34 cellular contexts compared by ENCODE assay signal in genomic region chr7:127895814-127896280, GRCh38.
DNase-seq lines count a peak whose midpoint lies in the region; ATAC-seq, FAIRE-seq and TF ChIP-seq lines count a peak whose summit lies in the region.
"Had no signal": no experiment of that assay in that cellular context is flagged by ENCODE, and none has a peak within 500 bp of the region (broad histone marks: within the 10 kb centered on the region; RNA-seq: fewer than 3 reads in every experiment).

No MANE protein-coding gene starts in this region.

- H4K8ac ChIP-seq in H9 (replicated peaks; ENCODE audit: insufficient read length, low read depth, low read length), result no peak overlapping the region

- H3K9me3 ChIP-seq in astrocyte (ENCODE audit: insufficient read depth, low read depth, low read length) (no peaks in the 10 kb centered on the region), left ventricle myocardium inferior (replicated peaks) (no peaks in the 10 kb centered on the region), H9 (ENCODE audit: control insufficient read depth, low read depth, low read length) (no peaks in the 10 kb centered on the region)
- H3K9me3 ChIP-seq: A549, pancreas, SJCRH30, thyroid gland, vagina had no signal

- H3K79me2 ChIP-seq in astrocyte (ENCODE audit: insufficient read depth, low read length) (peaks cover 51% of the 10 kb centered on the region), H9 (ENCODE audit: insufficient read depth, low read length) (peaks cover 1% of the 10 kb centered on the region; the same call in 1 of the 2 replicates)

- no peak overlapping the region for H3K4me3 ChIP-seq in astrocyte (ENCODE audit: insufficient read depth, low read depth, low read length)
- H3K4me3 ChIP-seq in left ventricle myocardium inferior, result no peak overlapping the region
- H3K4me3 ChIP-seq: A549, pancreas, SJCRH30, thyroid gland, vagina had no signal

- no peak overlapping the region for H3T11ph ChIP-seq in H9 (ENCODE audit: low read length)

- no peak overlapping the region for H4K91ac ChIP-seq in H9 (ENCODE audit: insufficient read length, low read depth, low read length)

- H2BK20ac ChIP-seq in H9 (ENCODE audit: low read depth, low read length, poor library complexity, severe bottlenecking), result no peak overlapping the region

- H3K4me2 ChIP-seq in astrocyte (ENCODE audit: low read length) (peak overlapping the region; percentile 14), H9 (ENCODE audit: insufficient read depth, insufficient read length, low read length) (no peak overlapping the region)
- H3K4me2 ChIP-seq: A549 had no signal

- H3K18ac ChIP-seq in H9 (ENCODE audit: insufficient read length, low read depth, low read length), result no peak overlapping the region

- no peak overlapping the region for H3K14ac ChIP-seq in H9 (ENCODE audit: insufficient read depth, low read length)

- H3K9ac ChIP-seq in astrocyte (ENCODE audit: low read length) (no peak overlapping the region), H9 (ENCODE audit: extremely low read depth, insufficient read length, low read length) (no peak overlapping the region)

- no peaks in the 10 kb centered on the region for H3K23me2 ChIP-seq in H9 (ENCODE audit: insufficient read length, low read depth, low read length, poor library complexity, severe bottlenecking)

- no peak overlapping the region for H2BK15ac ChIP-seq in H9 (ENCODE audit: low read depth, low read length)

- no peak overlapping the region for H3K4ac ChIP-seq in H9 (ENCODE audit: low read depth, low read length)

- intact Hi-C loops in left ventricle myocardium inferior (cut with micrococcal nuclease), result no loop called here

- H3K23ac ChIP-seq in H9 (ENCODE audit: insufficient read length, low read depth, low read length), result no peak overlapping the region

- no peak for DNase-seq in stimulated activated naive CD8-positive, alpha-beta T cell treated with anti-CD3 and anti-CD28 coated beads, Interleukin-15, Interleukin-2, amounts not matched to agents 100 U/mL and 50 U/mL, for 24 hours
- no peak for DNase-seq in stimulated activated naive CD8-positive, alpha-beta T cell treated with anti-CD3 and anti-CD28 coated beads, Interleukin-15, amount 100 ng/mL, for 72 hours
- DNase-seq in astrocyte (ENCODE audit: low read depth), result peak; percentile 53
- DNase-seq in foreskin keratinocyte, result no peak
- DNase-seq in left ventricle myocardium inferior, result no peak
- DNase-seq in H9, result no peak
- no peak for DNase-seq in GF-D8 (lab: John Stamatoyannopoulos, UW)
- DNase-seq: activated B cell treated with CpG ODN at 0.5 μM for 24 hours; activated CD4-positive, alpha-beta T cell treated with anti-CD3 and anti-CD28 coated beads, Interleukin-2, amount 50 U/mL, for 1 hour; activated gamma-delta T cell treated with Interleukin-2 at 50 U/mL for 16 hours; activated T-cell treated with anti-CD3 and anti-CD28 coated beads, Interleukin-2, amount 50 U/mL, for 4 hours; AML-193; CD4-positive, CD25-positive, alpha-beta regulatory T cell; HCEC 1CT; hypothalamus; immature natural killer cell; Kasumi-1; mesendoderm; NCI-H146; pancreas; right cardiac atrium; RPMI8226; SJCRH30; stimulated activated CD4-positive, alpha-beta T cell treated with anti-CD3 and anti-CD28 coated beads, Interleukin-2, amount 100 ng/mL, for 24 hours; stimulated activated CD8-positive, alpha-beta memory T cell treated with anti-CD3 and anti-CD28 coated beads, Interleukin-4, amount 100 ng/mL, for 48 hours; T-helper 9 cell; thyroid gland had no signal

- H3K4me3 Mint-ChIP-seq in stimulated activated naive CD8-positive, alpha-beta T cell treated with anti-CD3 and anti-CD28 coated beads, Interleukin-15, amount 100 ng/mL, for 72 hours, result no peak overlapping the region
- H3K4me3 Mint-ChIP-seq in astrocyte (ENCODE audit: unreplicated experiment), result no peak overlapping the region
- H3K4me3 Mint-ChIP-seq in H9, result no peak overlapping the region
- H3K4me3 Mint-ChIP-seq: activated B cell treated with CpG ODN at 0.5 μM for 24 hours; activated T-cell treated with anti-CD3 and anti-CD28 coated beads, Interleukin-2, amount 50 U/mL, for 4 hours; CD4-positive, CD25-positive, alpha-beta regulatory T cell; central memory CD8-positive, alpha-beta T cell; dendritic cell treated with granulocyte-macrophage colony-stimulating factor and Interleukin-4, amounts not matched to agents 40 ng/mL and 50 ng/mL, for 4 days; immature natural killer cell had no signal

- no peaks in the 10 kb centered on the region for H3K9me3 Mint-ChIP-seq in stimulated activated naive CD8-positive, alpha-beta T cell treated with anti-CD3 and anti-CD28 coated beads, Interleukin-15, amount 100 ng/mL, for 72 hours
- no peaks in the 10 kb centered on the region for H3K9me3 Mint-ChIP-seq in astrocyte (ENCODE audit: unreplicated experiment)
- H3K9me3 Mint-ChIP-seq in H9, result no peaks in the 10 kb centered on the region
- H3K9me3 Mint-ChIP-seq: activated B cell treated with CpG ODN at 0.5 μM for 24 hours; activated T-cell treated with anti-CD3 and anti-CD28 coated beads, Interleukin-2, amount 50 U/mL, for 4 hours; CD4-positive, CD25-positive, alpha-beta regulatory T cell; central memory CD8-positive, alpha-beta T cell; dendritic cell treated with granulocyte-macrophage colony-stimulating factor and Interleukin-4, amounts not matched to agents 40 ng/mL and 50 ng/mL, for 4 days; immature natural killer cell had no signal

- H3K56ac ChIP-seq in H9 (ENCODE audit: insufficient read length, low read depth, low read length), result no peak overlapping the region

- TF ChIP-seq CTCF in astrocyte (IDR thresholded peaks at IDR 0.05; ENCODE audit: insufficient read depth, low read depth, low read length) (no peak), foreskin keratinocyte (conservative IDR thresholded peaks at IDR 0.05) (no peak), left ventricle myocardium inferior (IDR thresholded peaks at IDR 0.05; ENCODE audit: borderline replicate concordance) (no peak), H9 (conservative IDR thresholded peaks at IDR 0.05) (no peak)

- H4K20me1 ChIP-seq in astrocyte (ENCODE audit: insufficient read depth, low read length) (peaks cover 100% of the 10 kb centered on the region), H9 (ENCODE audit: control insufficient read depth, insufficient read depth, insufficient read length) (no peaks in the 10 kb centered on the region)

- WGBS in H9 (ENCODE audit: extremely low coverage, insufficient read length, low lambda C conversion rate), result no CpG with 5 or more reads among the region's 4 CpGs

- H2BK12ac ChIP-seq in H9 (ENCODE audit: insufficient read length, low read depth, low read length), result no peak overlapping the region

- H3K27me3 Mint-ChIP-seq in stimulated activated naive CD8-positive, alpha-beta T cell treated with anti-CD3 and anti-CD28 coated beads, Interleukin-15, amount 100 ng/mL, for 72 hours, result no peaks in the 10 kb centered on the region
- H3K27me3 Mint-ChIP-seq in astrocyte (ENCODE audit: low read depth, unreplicated experiment), result no peaks in the 10 kb centered on the region
- H3K27me3 Mint-ChIP-seq in H9 (ENCODE audit: low read depth), result no peaks in the 10 kb centered on the region
- H3K27me3 Mint-ChIP-seq: activated B cell treated with CpG ODN at 0.5 μM for 24 hours; CD4-positive, CD25-positive, alpha-beta regulatory T cell; central memory CD8-positive, alpha-beta T cell; dendritic cell treated with granulocyte-macrophage colony-stimulating factor and Interleukin-4, amounts not matched to agents 40 ng/mL and 50 ng/mL, for 4 days had no signal

- H2AFZ ChIP-seq in astrocyte (ENCODE audit: low read depth, low read length), result no peak overlapping the region
- no peak overlapping the region for H2AFZ ChIP-seq in H9 (ENCODE audit: low read length)

- H3K4me1 ChIP-seq in astrocyte (ENCODE audit: insufficient read depth, low read length) (peaks cover 20% of the 10 kb centered on the region), foreskin keratinocyte (peaks cover 29% of the 10 kb centered on the region), left ventricle myocardium inferior (peaks cover 18% of the 10 kb centered on the region), H9 (ENCODE audit: insufficient read depth, low read length) (peaks cover 15% of the 10 kb centered on the region; the same call in 1 of the 2 replicates)
- H3K4me1 ChIP-seq: A549, SJCRH30, thyroid gland, vagina had no signal

- H2AK5ac ChIP-seq in H9 (ENCODE audit: insufficient read length, low read length), result no peak overlapping the region

- no peak overlapping the region for H4K5ac ChIP-seq in H9 (ENCODE audit: insufficient read length, low read depth, low read length)

- no peak overlapping the region for H3K27ac ChIP-seq in astrocyte (ENCODE audit: low read depth, low read length)
- H3K27ac ChIP-seq in foreskin keratinocyte, result no peak overlapping the region
- no peak overlapping the region for H3K27ac ChIP-seq in left ventricle myocardium inferior (replicated peaks)
- no peak overlapping the region for H3K27ac ChIP-seq in H9 (ENCODE audit: insufficient read length, low read depth, low read length)
- H3K27ac ChIP-seq: A549, pancreas, SJCRH30, thyroid gland, vagina had no signal

- H3K4me1 Mint-ChIP-seq in stimulated activated naive CD8-positive, alpha-beta T cell treated with anti-CD3 and anti-CD28 coated beads, Interleukin-15, amount 100 ng/mL, for 72 hours, result peaks cover 1% of the 10 kb centered on the region
- H3K4me1 Mint-ChIP-seq in astrocyte (ENCODE audit: low read depth, unreplicated experiment), result peaks cover 37% of the 10 kb centered on the region
- H3K4me1 Mint-ChIP-seq in H9, result peaks cover 24 to 25% of the 10 kb centered on the region in 2 experiments

- peak; percentile 38 for ATAC-seq in stimulated activated naive CD8-positive, alpha-beta T cell treated with anti-CD3 and anti-CD28 coated beads, Interleukin-15, Interleukin-2, amounts not matched to agents 100 U/mL and 50 U/mL, for 24 hours
- no peak for ATAC-seq in stimulated activated naive CD8-positive, alpha-beta T cell treated with anti-CD3 and anti-CD28 coated beads, Interleukin-15, amount 100 ng/mL, for 72 hours
- ATAC-seq in foreskin keratinocyte (peak; percentile 50), GM21528 (IDR thresholded peaks at IDR 0.05; ENCODE audit: low FRiP score, unreplicated experiment) (no peak)
- ATAC-seq: activated T-cell treated with anti-CD3 and anti-CD28 coated beads, Interleukin-2, amount 50 U/mL, for 4 hours; pancreas; right cardiac atrium had no signal

- H3K36me3 Mint-ChIP-seq in astrocyte (ENCODE audit: low read depth, unreplicated experiment), result no peaks in the 10 kb centered on the region
- peaks cover 9 to 24% (median 13%) of the 10 kb centered on the region in 3 experiments; a peak in 5 of 7 replicates for H3K36me3 Mint-ChIP-seq in H9 (ENCODE audit: insufficient read depth in 1 of 3, low read depth in 3 of 3)

- no peak for FAIRE-seq in astrocyte (lab: Jason Lieb, UNC)
- FAIRE-seq: A549, D721Med, endometrium, pancreas had no signal

- no peak overlapping the region for H2BK120ac ChIP-seq in H9 (ENCODE audit: low read depth, low read length, poor library complexity, severe bottlenecking)

- H3K79me1 ChIP-seq in H9 (ENCODE audit: insufficient read depth, low read depth, low read length, poor library complexity, severe bottlenecking), result no peaks in the 10 kb centered on the region

- no peak overlapping the region for H2BK5ac ChIP-seq in H9 (ENCODE audit: insufficient read length, low read length)

- H3K27ac Mint-ChIP-seq in stimulated activated naive CD8-positive, alpha-beta T cell treated with anti-CD3 and anti-CD28 coated beads, Interleukin-15, amount 100 ng/mL, for 72 hours, result no peak overlapping the region
- no peak overlapping the region for H3K27ac Mint-ChIP-seq in astrocyte (ENCODE audit: unreplicated experiment)
- H3K27ac Mint-ChIP-seq in H9, result no peak overlapping the region
- H3K27ac Mint-ChIP-seq: activated B cell treated with CpG ODN at 0.5 μM for 24 hours; CD4-positive, CD25-positive, alpha-beta regulatory T cell; dendritic cell treated with granulocyte-macrophage colony-stimulating factor and Interleukin-4, amounts not matched to agents 40 ng/mL and 50 ng/mL, for 4 days; immature natural killer cell had no signal

- H3K36me3 ChIP-seq in astrocyte (ENCODE audit: insufficient read depth, low read length) (peaks cover 7% of the 10 kb centered on the region), left ventricle myocardium inferior (peaks cover 6% of the 10 kb centered on the region)
- H3K36me3 ChIP-seq: pancreas, thyroid gland, vagina had no signal

- H3K27me3 ChIP-seq in astrocyte (ENCODE audit: insufficient read depth, low read length) (no peaks in the 10 kb centered on the region), foreskin keratinocyte (no peaks in the 10 kb centered on the region), left ventricle myocardium inferior (ENCODE audit: low read depth) (no peaks in the 10 kb centered on the region), H9 (ENCODE audit: insufficient read depth, low read length) (no peaks in the 10 kb centered on the region; the same call in 1 of the 2 replicates)
- H3K27me3 ChIP-seq: pancreas, SJCRH30, thyroid gland, vagina had no signal

Comparison
In these comparisons a context has a peak if more than half of its experiments do, and no peak if none do; other contexts are left out.
1. ATAC-seq: peak in stimulated activated naive CD8-positive, alpha-beta T cell treated with anti-CD3 and anti-CD28 coated beads, Interleukin-15, Interleukin-2, amounts not matched to agents 100 U/mL and 50 U/mL, for 24 hours (single experiment) and foreskin keratinocyte (single experiment); none in stimulated activated naive CD8-positive, alpha-beta T cell treated with anti-CD3 and anti-CD28 coated beads, Interleukin-15, amount 100 ng/mL, for 72 hours (single experiment) and GM21528 (single experiment).